In the genomic region with DNA sequence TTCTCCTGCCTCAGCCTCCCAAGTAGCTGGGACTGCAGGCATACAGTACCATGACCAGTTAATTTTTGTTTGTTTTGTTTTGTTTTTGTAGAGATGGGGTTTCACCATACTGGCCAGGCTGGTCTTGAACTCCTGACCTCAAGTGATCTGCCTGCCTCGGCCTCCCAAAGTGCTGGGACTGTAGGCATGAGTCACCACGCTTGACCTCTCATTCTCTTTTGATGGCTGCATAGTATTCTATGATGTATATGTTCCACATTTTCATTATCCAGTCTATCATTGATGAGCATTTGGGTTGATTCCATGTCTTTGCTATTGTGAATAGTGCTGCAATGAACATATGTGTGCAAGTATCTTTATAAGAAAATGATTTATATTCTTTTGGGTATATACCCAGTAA, we compare ENCODE assay signal across 3 cellular contexts.
TF ChIP-seq lines count a peak whose summit lies in the region.
"Not testable (repeated sequence)": the region's sequence is repeated elsewhere in the genome, so short reads cannot be mapped to it uniquely, and the experiment has no call there.

No MANE protein-coding gene starts in this region.

TF ChIP-seq in A549, 52 proteins besides CTCF, POLR2A, EP300 and RAD21:
- not testable (repeated sequence) for TF ChIP-seq FOSL2 (IDR thresholded peaks at IDR 0.05)
- TF ChIP-seq FOSL2 (CRISPR knock-in tag; IDR thresholded peaks at IDR 0.05), result 0 out of 2 replicates have a peak, but pooled peaks have one; percentile 19

TF ChIP-seq in HEK293, 187 proteins besides CTCF, POLR2A, EP300 and RAD21:
- peak; percentile 90 for TF ChIP-seq ZNF146 (tag by site-specific recombination; IDR thresholded peaks at IDR 0.05)

TF ChIP-seq in K562, 482 proteins besides CTCF, POLR2A, EP300 and RAD21:
- TF ChIP-seq BCOR (IDR thresholded peaks at IDR 0.05), result 0 out of 2 replicates have a peak, but pooled peaks have one; percentile 18
- TF ChIP-seq ZNF146 (CRISPR knock-in tag; IDR thresholded peaks at IDR 0.05; ENCODE audit: unreplicated experiment), result peak; percentile 86
